In the genomic region with DNA sequence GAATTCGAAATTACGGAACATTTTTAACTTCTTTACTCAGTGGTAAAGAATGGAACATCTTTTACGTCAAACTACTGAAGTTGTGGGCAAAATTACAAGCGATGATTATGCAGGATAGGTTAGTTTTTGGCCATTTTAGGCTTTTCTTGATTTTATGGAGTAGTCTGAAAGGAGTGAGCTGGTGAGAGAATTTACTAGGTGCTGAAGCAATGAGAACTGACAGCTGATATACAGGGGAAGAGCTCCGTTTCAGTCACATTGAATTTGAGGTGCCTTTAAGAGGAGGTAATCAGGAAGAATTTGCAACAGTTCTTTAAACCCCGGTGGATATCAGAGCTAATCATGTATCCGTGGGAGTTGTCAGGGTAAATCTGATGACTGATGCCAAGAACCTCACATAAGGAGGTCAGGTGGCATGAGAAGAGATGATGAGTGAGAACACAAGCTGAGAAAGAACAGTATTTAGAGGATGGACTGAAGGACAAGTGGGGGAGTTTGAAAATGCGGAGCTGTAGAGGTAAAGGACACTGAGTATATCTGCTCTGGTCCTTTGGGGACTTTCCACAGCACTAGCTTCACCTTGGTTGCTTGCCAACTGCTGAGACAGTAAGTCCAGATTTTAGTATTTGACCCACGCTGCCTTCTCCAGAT, we compare ENCODE assay signal across 10 cellular contexts.
A peak's percentile ranks its signal among the peaks of the same experiment; 100 is the strongest.
DNase-seq lines count a peak whose midpoint lies in the region; ATAC-seq and TF ChIP-seq lines count a peak whose summit lies in the region.
"Had no signal": no experiment of that assay in that cellular context is flagged by ENCODE, and none has a peak within 500 bp of the region (broad histone marks: within the 10 kb centered on the region; RNA-seq: fewer than 3 reads in every experiment).

No MANE protein-coding gene starts in this region.

- H3K4me1 ChIP-seq in sigmoid colon: no peaks in the 10 kb centered on the region

- 77 to 79% methylated on average over 9 of the region's 9 CpGs for WGBS in sigmoid colon, 2 donors

- TF ChIP-seq EP300 in sigmoid colon (IDR thresholded peaks at IDR 0.05): no peak

- H3K9me3 Mint-ChIP-seq in activated T-helper 1 cell treated with anti-CD3 and anti-CD28 coated beads, Interleukin-12 subunit alpha, Interleukin-12 subunit beta, Interleukin-2, Interleukin-4 antibody, amounts not matched to agents 30 ng/mL and 10 ng/mL and 1 ng/mL, durations not matched to agents 14 hours and 24 hours and 36 hours: no peaks in the 10 kb centered on the region
- peaks cover 1% of the 10 kb centered on the region for H3K9me3 Mint-ChIP-seq in mesothelial cell of epicardium
- no peaks in the 10 kb centered on the region for H3K9me3 Mint-ChIP-seq in type B pancreatic cell

- H3K27ac Mint-ChIP-seq in activated T-helper 1 cell treated with anti-CD3 and anti-CD28 coated beads, Interleukin-12 subunit alpha, Interleukin-12 subunit beta, Interleukin-2, Interleukin-4 antibody, amounts not matched to agents 30 ng/mL and 10 ng/mL and 1 ng/mL, durations not matched to agents 14 hours and 24 hours and 36 hours: peak overlapping the region; percentile 32
- H3K27ac Mint-ChIP-seq in mesothelial cell of epicardium (no peak overlapping the region), type B pancreatic cell (no peak overlapping the region)

- no peaks in the 10 kb centered on the region for H3K9me3 ChIP-seq in sigmoid colon

- TF ChIP-seq CTCF in GM10266 (IDR thresholded peaks at IDR 0.05; ENCODE audit: control insufficient read depth, insufficient read depth, low read depth, missing control alignments) (no peak), mesothelial cell of epicardium (IDR thresholded peaks at IDR 0.05; ENCODE audit: unreplicated experiment) (no peak), type B pancreatic cell (conservative IDR thresholded peaks at IDR 0.05) (no peak), sigmoid colon (IDR thresholded peaks at IDR 0.05) (no peak)

- H3K4me3 Mint-ChIP-seq in activated T-helper 1 cell treated with anti-CD3 and anti-CD28 coated beads, Interleukin-12 subunit alpha, Interleukin-12 subunit beta, Interleukin-2, Interleukin-4 antibody, amounts not matched to agents 30 ng/mL and 10 ng/mL and 1 ng/mL, durations not matched to agents 14 hours and 24 hours and 36 hours: peak overlapping the region; percentile 13
- H3K4me3 Mint-ChIP-seq in mesothelial cell of epicardium: no peak overlapping the region
- H3K4me3 Mint-ChIP-seq in type B pancreatic cell: no peak overlapping the region

- DNase-seq in GM10266 (ENCODE audit: extremely low spot score) (peak; percentile 51), mesothelial cell of epicardium (ENCODE audit: low spot score in 2 of 2, unreplicated experiment in 2 of 2) (no peak), type B pancreatic cell (ENCODE audit: extremely low spot score, unreplicated experiment) (no peak), HuH-7 (ENCODE audit: low spot score) (no peak), sigmoid colon (no peak)
- no peak for DNase-seq in activated T-helper 1 cell treated with anti-CD3 and anti-CD28 coated beads, Interleukin-12 subunit alpha, Interleukin-12 subunit beta, Interleukin-2, Interleukin-4 antibody, amounts not matched to agents 30 ng/mL and 10 ng/mL and 1 ng/mL, durations not matched to agents 14 hours and 24 hours and 36 hours (ENCODE audit: low spot score)
- DNase-seq: amygdala, NCI-H524 treated with DMSO at 0.1 percent for 48 hours had no signal

- H3K4me1 Mint-ChIP-seq in activated T-helper 1 cell treated with anti-CD3 and anti-CD28 coated beads, Interleukin-12 subunit alpha, Interleukin-12 subunit beta, Interleukin-2, Interleukin-4 antibody, amounts not matched to agents 30 ng/mL and 10 ng/mL and 1 ng/mL, durations not matched to agents 14 hours and 24 hours and 36 hours (ENCODE audit: low read depth): peaks cover 27% of the 10 kb centered on the region
- H3K4me1 Mint-ChIP-seq in mesothelial cell of epicardium (peaks cover 4% of the 10 kb centered on the region), type B pancreatic cell (ENCODE audit: unreplicated experiment) (no peaks in the 10 kb centered on the region)

- peaks cover under 1% of the 10 kb centered on the region for H3K27me3 Mint-ChIP-seq in activated T-helper 1 cell treated with anti-CD3 and anti-CD28 coated beads, Interleukin-12 subunit alpha, Interleukin-12 subunit beta, Interleukin-2, Interleukin-4 antibody, amounts not matched to agents 30 ng/mL and 10 ng/mL and 1 ng/mL, durations not matched to agents 14 hours and 24 hours and 36 hours (ENCODE audit: insufficient read depth)
- H3K27me3 Mint-ChIP-seq in mesothelial cell of epicardium (ENCODE audit: low read depth) (no peaks in the 10 kb centered on the region), type B pancreatic cell (no peaks in the 10 kb centered on the region)

- no peak overlapping the region for H3K4me3 ChIP-seq in sigmoid colon

- H3K36me3 Mint-ChIP-seq in activated T-helper 1 cell treated with anti-CD3 and anti-CD28 coated beads, Interleukin-12 subunit alpha, Interleukin-12 subunit beta, Interleukin-2, Interleukin-4 antibody, amounts not matched to agents 30 ng/mL and 10 ng/mL and 1 ng/mL, durations not matched to agents 14 hours and 24 hours and 36 hours (ENCODE audit: low read depth): no peaks in the 10 kb centered on the region
- H3K36me3 Mint-ChIP-seq in mesothelial cell of epicardium (no peaks in the 10 kb centered on the region), type B pancreatic cell (no peaks in the 10 kb centered on the region)

- no peaks in the 10 kb centered on the region for H3K27me3 ChIP-seq in sigmoid colon

- no peak overlapping the region for H3K27ac ChIP-seq in sigmoid colon

- peak; percentile 67 for ATAC-seq in GM19372 (IDR thresholded peaks at IDR 0.05; ENCODE audit: low read depth, unreplicated experiment)
- ATAC-seq in HG03097 (IDR thresholded peaks at IDR 0.05; ENCODE audit: low FRiP score, unreplicated experiment): peak; percentile 77

- no peaks in the 10 kb centered on the region for H3K36me3 ChIP-seq in sigmoid colon

- no peak for TF ChIP-seq POLR2A in sigmoid colon (IDR thresholded peaks at IDR 0.05)

- intact Hi-C loops in activated T-helper 1 cell treated with anti-CD3 and anti-CD28 coated beads, Interleukin-12 subunit alpha, Interleukin-12 subunit beta, Interleukin-2, Interleukin-4 antibody, amounts not matched to agents 30 ng/mL and 10 ng/mL and 1 ng/mL, durations not matched to agents 14 hours and 24 hours and 36 hours (cut with micrococcal nuclease): loop anchor here (5.0 kb wide), 1 partner anchor 105 kb away; a partner anchor contains a TSS
- intact Hi-C loops in sigmoid colon (cut with DNase I): no loop called here
